In genomic region chr11:12137938-12138731, GRCh38 we compare ENCODE assay signal across 10 cellular contexts. TPM values are rescaled to one million over a fixed set of nuclear protein-coding genes. Genes with fewer than 3 reads are reported as not detected.
DNase-seq lines count a peak whose midpoint lies in the region; ATAC-seq, FAIRE-seq and TF ChIP-seq lines count a peak whose summit lies in the region.
"Had no signal": no experiment of that assay in that cellular context is flagged by ENCODE, and none has a peak within 500 bp of the region (broad histone marks: within the 10 kb centered on the region; RNA-seq: fewer than 3 reads in every experiment).

No MANE protein-coding gene starts in this region.

- peak overlapping the region; percentile 18 for H3K9ac ChIP-seq in keratinocyte (ENCODE audit: control insufficient read depth, extremely low read depth, insufficient read depth, low read length)
- H3K9ac ChIP-seq: BLaER1 had no signal

- peaks cover 41 to 85% of the 10 kb centered on the region in 2 donors for H3K4me1 ChIP-seq in ascending aorta
- H3K4me1 ChIP-seq in keratinocyte (ENCODE audit: control insufficient read depth, extremely low read depth, insufficient read depth, low read length): peaks cover 46% of the 10 kb centered on the region
- peaks cover 52% of the 10 kb centered on the region for H3K4me1 ChIP-seq in suprapubic skin
- peaks cover 2 to 38% of the 10 kb centered on the region in 2 donors for H3K4me1 ChIP-seq in naive thymus-derived CD4-positive, alpha-beta T cell (ENCODE audit: control insufficient read depth in 2 of 2, insufficient read depth in 2 of 2, low read length in 2 of 2)

- H3K4me1 Mint-ChIP-seq in activated CD4-positive, alpha-beta T cell treated with anti-CD3 and anti-CD28 coated beads for 36 hours: peaks cover 75% of the 10 kb centered on the region
- peaks cover 40 to 67% (median 58%) of the 10 kb centered on the region in 7 donors for H3K4me1 Mint-ChIP-seq in naive thymus-derived CD4-positive, alpha-beta T cell
- H3K4me1 Mint-ChIP-seq in T-helper 17 cell: peaks cover 37% of the 10 kb centered on the region

- peaks cover 7% of the 10 kb centered on the region for H3K9me1 ChIP-seq in keratinocyte (ENCODE audit: control insufficient read depth, extremely low read depth, insufficient read depth, low read length)

- ATAC-seq in activated CD4-positive, alpha-beta T cell treated with anti-CD3 and anti-CD28 coated beads for 36 hours: peak; percentile 54
- ATAC-seq in naive thymus-derived CD4-positive, alpha-beta T cell: no peak
- ATAC-seq in HG03159 (IDR thresholded peaks at IDR 0.05; ENCODE audit: unreplicated experiment) (no peak), T-helper 17 cell (no peak)

- peak overlapping the region; percentile 86 for H3K27ac Mint-ChIP-seq in activated CD4-positive, alpha-beta T cell treated with anti-CD3 and anti-CD28 coated beads for 36 hours
- H3K27ac Mint-ChIP-seq in naive thymus-derived CD4-positive, alpha-beta T cell: peak overlapping the region in 3 of 9 donors; percentile 36 to 82 (median 63)
- no peak overlapping the region for H3K27ac Mint-ChIP-seq in T-helper 17 cell

- no peak for TF ChIP-seq POLR2A in suprapubic skin (IDR thresholded peaks at IDR 0.05)

- H3K4me3 Mint-ChIP-seq in activated CD4-positive, alpha-beta T cell treated with anti-CD3 and anti-CD28 coated beads for 36 hours: no peak overlapping the region
- peak overlapping the region in 2 of 10 donors; percentile 11 to 42 for H3K4me3 Mint-ChIP-seq in naive thymus-derived CD4-positive, alpha-beta T cell
- no peak overlapping the region for H3K4me3 Mint-ChIP-seq in T-helper 17 cell

- H2AFZ ChIP-seq in keratinocyte (ENCODE audit: control insufficient read depth, low read length): no peak overlapping the region

- DNase-seq in activated CD4-positive, alpha-beta T cell treated with anti-CD3 and anti-CD28 coated beads for 36 hours: no peak
- DNase-seq in activated CD4-positive, alpha-beta T cell treated with anti-CD3 and anti-CD28 coated beads for 48 hours: no peak
- DNase-seq in ascending aorta (ENCODE audit: low spot score in 2 of 2): peak; percentile 52 to 90
- DNase-seq in keratinocyte (ENCODE audit: low read depth, low spot score): no peak
- no peak for DNase-seq in suprapubic skin (ENCODE audit: low spot score in 2 of 2)
- no peak for DNase-seq in naive thymus-derived CD4-positive, alpha-beta T cell
- DNase-seq in T-helper 17 cell: no peak
- DNase-seq: KG1 had no signal

- peaks cover 9% of the 10 kb centered on the region for H4K20me1 ChIP-seq in keratinocyte (ENCODE audit: control insufficient read depth, extremely low read depth, insufficient read depth, low read length)
- H4K20me1 ChIP-seq: BLaER1 had no signal

- peak overlapping the region in 1 of 2 donors; percentile 16 for H3K4me3 ChIP-seq in ascending aorta
- no peak overlapping the region for H3K4me3 ChIP-seq in keratinocyte (ENCODE audit: control insufficient read depth in 2 of 3, extremely low read depth in 1 of 3, insufficient read depth in 2 of 3, low read depth in 1 of 3, low read length in 3 of 3)
- H3K4me3 ChIP-seq in suprapubic skin: no peak overlapping the region
- H3K4me3 ChIP-seq in naive thymus-derived CD4-positive, alpha-beta T cell (ENCODE audit: low read length): no peak overlapping the region
- H3K4me3 ChIP-seq: BLaER1 had no signal

- H3K36me3 Mint-ChIP-seq in activated CD4-positive, alpha-beta T cell treated with anti-CD3 and anti-CD28 coated beads for 36 hours (ENCODE audit: low read depth): peaks cover 33% of the 10 kb centered on the region
- peaks cover 0 to 30% (median 0%) of the 10 kb centered on the region in 5 donors for H3K36me3 Mint-ChIP-seq in naive thymus-derived CD4-positive, alpha-beta T cell
- peaks cover 3% of the 10 kb centered on the region for H3K36me3 Mint-ChIP-seq in T-helper 17 cell (ENCODE audit: low read depth)

- H3K27me3 ChIP-seq in ascending aorta (no peaks in the 10 kb centered on the region), keratinocyte (ENCODE audit: control insufficient read depth, extremely low read depth, insufficient read depth, low read length) (no peaks in the 10 kb centered on the region), suprapubic skin (no peaks in the 10 kb centered on the region)
- no peaks in the 10 kb centered on the region for H3K27me3 ChIP-seq in naive thymus-derived CD4-positive, alpha-beta T cell (ENCODE audit: control insufficient read depth in 2 of 2, insufficient read depth in 2 of 2, low read length in 2 of 2)
- H3K27me3 ChIP-seq: BLaER1 had no signal

- H3K9me3 Mint-ChIP-seq in activated CD4-positive, alpha-beta T cell treated with anti-CD3 and anti-CD28 coated beads for 36 hours (ENCODE audit: low read depth): no peaks in the 10 kb centered on the region
- no peaks in the 10 kb centered on the region for H3K9me3 Mint-ChIP-seq in naive thymus-derived CD4-positive, alpha-beta T cell

- H3K36me3 ChIP-seq in ascending aorta: peaks cover 9 to 19% of the 10 kb centered on the region in 2 donors
- peaks cover 32 to 78% of the 10 kb centered on the region in 2 experiments for H3K36me3 ChIP-seq in keratinocyte (ENCODE audit: control insufficient read depth in 2 of 2, extremely low read depth in 1 of 2, insufficient read depth in 2 of 2, low read length in 2 of 2)
- no peaks in the 10 kb centered on the region for H3K36me3 ChIP-seq in suprapubic skin
- H3K36me3 ChIP-seq in naive thymus-derived CD4-positive, alpha-beta T cell (ENCODE audit: control insufficient read depth in 2 of 3, insufficient read depth in 3 of 3, low read length in 3 of 3): no peaks in the 10 kb centered on the region
- H3K36me3 ChIP-seq: BLaER1 had no signal

- CTCF ChIA-PET in activated CD4-positive, alpha-beta T cell treated with anti-CD3 and anti-CD28 coated beads for 36 hours (lab: Charles Lee): interaction anchor here (1.1 kb wide), 1 partner anchor 17 kb away, joined by 3 read pairs; no protein-coding TSS in a partner anchor
- CTCF ChIA-PET in naive thymus-derived CD4-positive, alpha-beta T cell (lab: Charles Lee): no interaction called here

- TF ChIP-seq EP300 in suprapubic skin (IDR thresholded peaks at IDR 0.05): no peak

- no peak overlapping the region for H3K4me2 ChIP-seq in keratinocyte (ENCODE audit: control insufficient read depth, extremely low read depth, insufficient read depth, low read depth, low read length)
- H3K4me2 ChIP-seq: BLaER1 had no signal

- peaks cover 100% of the 10 kb centered on the region for H3K79me2 ChIP-seq in keratinocyte (ENCODE audit: control insufficient read depth, insufficient read depth, low read length)

- peak; percentile 9 for FAIRE-seq in keratinocyte (lab: Jason Lieb, UNC)

- 63% methylated on average over 12 of the region's 13 CpGs for WGBS in suprapubic skin

- peak overlapping the region; percentile 88 to 89 for H3K27ac ChIP-seq in ascending aorta
- H3K27ac ChIP-seq in keratinocyte (ENCODE audit: control insufficient read depth, insufficient read depth, low read length): peak overlapping the region; percentile 60
- H3K27ac ChIP-seq in suprapubic skin: peak overlapping the region; percentile 66
- no peak overlapping the region for H3K27ac ChIP-seq in naive thymus-derived CD4-positive, alpha-beta T cell (ENCODE audit: low read depth, low read length)
- H3K27ac ChIP-seq: BLaER1 had no signal

- H3K9me3 ChIP-seq in ascending aorta (no peaks in the 10 kb centered on the region), keratinocyte (ENCODE audit: control insufficient read depth, low read depth, low read length) (no peaks in the 10 kb centered on the region), suprapubic skin (no peaks in the 10 kb centered on the region), T-helper 17 cell (ENCODE audit: control insufficient read depth, low read length, poor library complexity, severe bottlenecking) (no peaks in the 10 kb centered on the region)
- no peaks in the 10 kb centered on the region for H3K9me3 ChIP-seq in naive thymus-derived CD4-positive, alpha-beta T cell (ENCODE audit: control insufficient read depth in 2 of 3, low read length in 3 of 3)
- H3K9me3 ChIP-seq: BLaER1 had no signal

- TF ChIP-seq CTCF in ascending aorta (IDR thresholded peaks at IDR 0.05) (no peak), keratinocyte (optimal IDR thresholded peaks at IDR 0.05 in 1 of 3, IDR thresholded peaks at IDR 0.05 in 1 of 3, conservative IDR thresholded peaks at IDR 0.05 in 1 of 3; ENCODE audit: extremely low read depth in 1 of 3, insufficient read depth in 2 of 3, low read length in 3 of 3) (peak in 1 of 3 experiments; percentile 26), suprapubic skin (IDR thresholded peaks at IDR 0.05) (no peak)

- H3K27me3 Mint-ChIP-seq in activated CD4-positive, alpha-beta T cell treated with anti-CD3 and anti-CD28 coated beads for 36 hours: no peaks in the 10 kb centered on the region
- H3K27me3 Mint-ChIP-seq in naive thymus-derived CD4-positive, alpha-beta T cell: no peaks in the 10 kb centered on the region
- no peaks in the 10 kb centered on the region for H3K27me3 Mint-ChIP-seq in T-helper 17 cell

- dilution Hi-C loops in keratinocyte (cut with MboI; ENCODE audit: extremely low pct_ligation_motif_present, low sequenced_read_pairs): no loop called here

- intact Hi-C loops in activated CD4-positive, alpha-beta T cell treated with anti-CD3 and anti-CD28 coated beads for 36 hours (cut with DNase I, micrococcal nuclease): no loop called here
- intact Hi-C loops in ascending aorta (cut with DNase I): loop anchor here (2.0 kb wide), 3 partner anchors 17 to 61 kb away; no protein-coding TSS in a partner anchor
- intact Hi-C loops in naive thymus-derived CD4-positive, alpha-beta T cell (cut with micrococcal nuclease): loop anchor here in 1 of 2 donors (10.0 kb wide), 1 partner anchor 53 kb away; no protein-coding TSS in a partner anchor

- POLR2A ChIA-PET in activated CD4-positive, alpha-beta T cell treated with anti-CD3 and anti-CD28 coated beads for 36 hours (lab: Charles Lee): interaction anchor here (1.0 to 1.1 kb wide), 2 partner anchors 13 to 19 kb away, joined by 4 to 10 read pairs; no protein-coding TSS in a partner anchor
- POLR2A ChIA-PET in naive thymus-derived CD4-positive, alpha-beta T cell (lab: Charles Lee): no interaction called here

RNA-seq across cellular contexts. Expression of gene MICAL2, which starts 27.7 kb away (rescaled TPM):
- 100 to 1,000 TPM; 186 to 207 TPM for total RNA-seq in activated CD4-positive, alpha-beta T cell treated with anti-CD3 and anti-CD28 coated beads for 36 hours
- total RNA-seq in ascending aorta (237 TPM), suprapubic skin (100 to 1,000 TPM; 117 to 232 (median 164) TPM), T-helper 17 cell (10 to 100 TPM; 52.0 to 66.9 TPM)
- 72.7 to 124 TPM (median 83.9 TPM) in 3 replicates for polyA plus RNA-seq in keratinocyte
- 172 TPM for polyA plus RNA-seq in keratinocyte (2011; ENCODE audit: low read depth)
- polyA plus RNA-seq in keratinocyte (2011; cell fraction: cytosol; rRNA removed): 76.6 and 79.2 TPM in 2 replicates
- 175 and 197 TPM in 2 replicates for polyA plus RNA-seq in keratinocyte (2011; cell fraction: nucleus; rRNA removed)
- polyA plus RNA-seq in keratinocyte (2012; ENCODE audit: low replicate concordance): 52.2 and 143 TPM in 2 replicates
- 218 to 406 TPM (median 316 TPM) in 3 replicates for polyA minus RNA-seq in keratinocyte
- polyA minus RNA-seq in keratinocyte (2011; cell fraction: cytosol; rRNA and poly(A)+ RNA removed): 176 TPM
- polyA minus RNA-seq in keratinocyte (2011; cell fraction: nucleus; rRNA and poly(A)+ RNA removed): 292 and 558 TPM in 2 replicates
- 100 to 1,000 TPM in 1 of 5 experiments, 10 to 100 TPM in 2, 1 to 10 TPM in 2; 5.8 to 112 (median 13.4) TPM for total RNA-seq in naive thymus-derived CD4-positive, alpha-beta T cell
- polyA plus RNA-seq in naive thymus-derived CD4-positive, alpha-beta T cell: 1 to 10 TPM; 1.1 to 2.6 TPM

Comparison
In these comparisons a context has a peak if more than half of its experiments do, and no peak if none do; other contexts are left out.
1. DNase-seq: peak in ascending aorta (2 of 2); none in activated CD4-positive, alpha-beta T cell treated with anti-CD3 and anti-CD28 coated beads for 36 hours (single experiment), activated CD4-positive, alpha-beta T cell treated with anti-CD3 and anti-CD28 coated beads for 48 hours (single experiment), keratinocyte (single experiment), suprapubic skin (0 of 2), naive thymus-derived CD4-positive, alpha-beta T cell (0 of 9) and T-helper 17 cell (0 of 3).